20 cellular contexts compared by ENCODE assay signal in genomic region chr2:189104926-189105325, GRCh38.
DNase-seq lines count a peak whose midpoint lies in the region; ATAC-seq, FAIRE-seq and TF ChIP-seq lines count a peak whose summit lies in the region.
"Had no signal": no experiment of that assay in that cellular context is flagged by ENCODE, and none has a peak within 500 bp of the region (broad histone marks: within the 10 kb centered on the region; RNA-seq: fewer than 3 reads in every experiment).

No MANE protein-coding gene starts in this region.

- no peak overlapping the region for H3K4me2 ChIP-seq in HepG2 (ENCODE audit: low read depth, low read length)

- H4K20me1 ChIP-seq in HepG2 (ENCODE audit: insufficient read depth, low read length): no peaks in the 10 kb centered on the region

- peak overlapping the region in 1 of 3 donors; percentile 8 for H3K4me3 ChIP-seq in right lobe of liver
- H3K4me3 ChIP-seq in HepG2 (replicated peaks in 1 of 3; ENCODE audit: insufficient read depth in 1 of 3, low read depth in 2 of 3, low read length in 3 of 3): no peak overlapping the region
- H3K4me3 ChIP-seq in brain microvascular endothelial cell (ENCODE audit: low read depth, low read length): no peak overlapping the region
- no peak overlapping the region for H3K4me3 ChIP-seq in fibroblast of the aortic adventitia (ENCODE audit: low read depth, low read length)
- H3K4me3 ChIP-seq in vagina: no peak overlapping the region
- H3K4me3 ChIP-seq: left ventricle myocardium inferior, right atrium auricular region, transverse colon had no signal

- no peak for FAIRE-seq in HepG2 (lab: Jason Lieb, UNC)

- intact Hi-C loops in right lobe of liver (cut with DNase I) (no loop called here), HepG2 (cut with micrococcal nuclease; ENCODE audit: unreplicated experiment) (no loop called here), vagina (cut with DNase I) (no loop called here)

- H3K27ac ChIP-seq in right lobe of liver (no peak overlapping the region), HepG2 (ENCODE audit: extremely low read length, insufficient read depth, low read length) (no peak overlapping the region), brain microvascular endothelial cell (peak overlapping the region; percentile 46), vagina (peak overlapping the region; percentile 33)
- H3K27ac ChIP-seq: C4-2B, left ventricle myocardium inferior, right atrium auricular region had no signal

- no peak for TF ChIP-seq POLR2A in right lobe of liver (IDR thresholded peaks at IDR 0.05)
- TF ChIP-seq POLR2A in HepG2 (IDR thresholded peaks at IDR 0.05; ENCODE audit: insufficient read depth in 1 of 2, low read depth in 2 of 2, low read length in 2 of 2): no peak
- TF ChIP-seq POLR2A in vagina (IDR thresholded peaks at IDR 0.05): no peak

- TF ChIP-seq EP300 in HepG2 (IDR thresholded peaks at IDR 0.05; ENCODE audit: low read depth in 2 of 2, low read length in 2 of 2) (no peak), HepG2 (CRISPR knock-in tag; IDR thresholded peaks at IDR 0.05; ENCODE audit: borderline replicate concordance) (no peak)

- ATAC-seq in right lobe of liver (peak in 3 of 4 donors; percentile 61 to 93 (median 72)), HepG2 (no peak), GM21825 (IDR thresholded peaks at IDR 0.05; ENCODE audit: unreplicated experiment) (no peak)
- ATAC-seq: activated CD8-positive, alpha-beta T cell treated with anti-CD3 and anti-CD28 coated beads, Interleukin-2, amount 10 ng/mL, durations not matched to agents 7 days and 5 days; activated T-cell treated with anti-CD3 and anti-CD28 coated beads, Interleukin-2, amount 50 U/mL, for 4 hours had no signal

- in situ Hi-C loops in HepG2 (cut with HindIII; ENCODE audit: extremely low pct_ligation_motif_present, low pct_unique_long_range_greater_than_20kb): no loop called here
- in situ Hi-C loops in brain microvascular endothelial cell (cut with HindIII; ENCODE audit: low pct_ligation_motif_present, low sequenced_read_pairs): no loop called here

- CTCF ChIA-PET in HepG2 (lab: Yijun Ruan, JAX; ENCODE audit: low intra/inter-chr PET ratio, low total read pairs): no interaction called here

- H3K27me3 ChIP-seq in right lobe of liver (no peaks in the 10 kb centered on the region), HepG2 (ENCODE audit: control insufficient read depth in 1 of 2, insufficient read depth in 2 of 2, low read length in 2 of 2) (no peaks in the 10 kb centered on the region), brain microvascular endothelial cell (replicated peaks) (no peaks in the 10 kb centered on the region), vagina (no peaks in the 10 kb centered on the region)
- H3K27me3 ChIP-seq: right atrium auricular region, transverse colon had no signal

- 17% methylated on average over 2 of the region's 2 CpGs for WGBS in right lobe of liver (ENCODE audit: insufficient coverage, low coverage, low lambda C conversion rate, missing lambda C conversion rate)
- 85% methylated on average over 2 of the region's 2 CpGs for WGBS in HepG2 (ENCODE audit: low lambda C conversion rate)

- no peaks in the 10 kb centered on the region for H3K79me2 ChIP-seq in HepG2 (ENCODE audit: insufficient read depth, low read length)

- no peak for DNase-seq in right lobe of liver
- DNase-seq in HepG2 (ENCODE audit: low spot score): no peak
- DNase-seq in brain microvascular endothelial cell: no peak
- peak; percentile 54 for DNase-seq in fibroblast of the aortic adventitia (ENCODE audit: low read depth)
- DNase-seq in vagina (ENCODE audit: extremely low spot score in 2 of 2): no peak
- no peak for DNase-seq in glomerular visceral epithelial cell (ENCODE audit: extremely low spot score)
- no peak for DNase-seq in Ammon's horn (ENCODE audit: low spot score)
- DNase-seq: activated B cell treated with CpG ODN at 0.5 μM for 24 hours; activated CD8-positive, alpha-beta T cell treated with anti-CD3 and anti-CD28 coated beads, Interleukin-2, amount 10 ng/mL, durations not matched to agents 7 days and 5 days; activated T-cell treated with anti-CD3 and anti-CD28 coated beads, Interleukin-2, amount 50 U/mL, for 4 hours; effector memory CD4-positive, alpha-beta T cell; foreskin fibroblast; left ventricle myocardium inferior; NCI-H187 treated with DMSO at 0.1 percent for 48 hours; NCI-H446 treated with DMSO at 0.1 percent for 48 hours; stimulated activated naive CD4-positive, alpha-beta T cell; transverse colon had no signal

- H3K36me3 ChIP-seq in right lobe of liver: no peaks in the 10 kb centered on the region
- no peaks in the 10 kb centered on the region for H3K36me3 ChIP-seq in HepG2 (replicated peaks in 1 of 2; ENCODE audit: control insufficient read depth in 1 of 2, insufficient read depth in 2 of 2, low read length in 2 of 2)
- H3K36me3 ChIP-seq in brain microvascular endothelial cell (replicated peaks): peaks cover 13% of the 10 kb centered on the region
- H3K36me3 ChIP-seq in vagina: no peaks in the 10 kb centered on the region
- H3K36me3 ChIP-seq: left ventricle myocardium inferior, right atrium auricular region, transverse colon had no signal

- no peak overlapping the region for H3K9ac ChIP-seq in HepG2 (ENCODE audit: insufficient read depth, low read depth, low read length)

- POLR2A ChIA-PET in HepG2 (lab: Yijun Ruan, JAX): no interaction called here

- H3K9me3 ChIP-seq in right lobe of liver (no peaks in the 10 kb centered on the region), HepG2 (ENCODE audit: low read length) (no peaks in the 10 kb centered on the region), vagina (no peaks in the 10 kb centered on the region)
- H3K9me3 ChIP-seq: left ventricle myocardium inferior, right atrium auricular region, transverse colon had no signal

- BruUV-seq in HepG2 (replicated peaks; lab: Mats Ljungman, UMichigan): no TSS peak

- TF ChIP-seq RAD21 in HepG2 (CRISPR knock-in tag; IDR thresholded peaks at IDR 0.05): no peak

- TF ChIP-seq CTCF in right lobe of liver (IDR thresholded peaks at IDR 0.05): no peak
- TF ChIP-seq CTCF in HepG2 (CRISPR knock-in tag; IDR thresholded peaks at IDR 0.05): no peak
- TF ChIP-seq CTCF in brain microvascular endothelial cell (IDR thresholded peaks at IDR 0.05; ENCODE audit: low read depth, low read length, missing control alignments): no peak
- no peak for TF ChIP-seq CTCF in fibroblast of the aortic adventitia (IDR thresholded peaks at IDR 0.05; ENCODE audit: insufficient read depth, low read length)
- TF ChIP-seq CTCF in vagina (IDR thresholded peaks at IDR 0.05): no peak

- H2AFZ ChIP-seq in HepG2 (ENCODE audit: low read length): no peak overlapping the region

- H3K4me1 ChIP-seq in right lobe of liver (peaks cover 0 to 12% (median 3%) of the 10 kb centered on the region in 4 donors), HepG2 (ENCODE audit: insufficient read depth, low read length) (peaks cover 5% of the 10 kb centered on the region), vagina (peaks cover 12% of the 10 kb centered on the region)
- H3K4me1 ChIP-seq: left ventricle myocardium inferior, right atrium auricular region had no signal

TF ChIP-seq in HepG2, 621 proteins besides CTCF, POLR2A, EP300 and RAD21:
- no peak for TF ChIP-seq ZNF121 (CRISPR knock-in tag; IDR thresholded peaks at IDR 0.05)
- no peak for TF ChIP-seq ZNF674 (CRISPR knock-in tag; IDR thresholded peaks at IDR 0.05; ENCODE audit: low read depth)
- no peak for TF ChIP-seq ZBTB3 (CRISPR knock-in tag; IDR thresholded peaks at IDR 0.05; ENCODE audit: borderline replicate concordance, low read depth)
- TF ChIP-seq MXD1 (CRISPR knock-in tag; IDR thresholded peaks at IDR 0.05): no peak
- no peak for TF ChIP-seq GLI4 (CRISPR knock-in tag; IDR thresholded peaks at IDR 0.05; ENCODE audit: borderline replicate concordance)
- no peak for TF ChIP-seq TRIM22 (IDR thresholded peaks at IDR 0.05)
- TF ChIP-seq ZNF670 (CRISPR knock-in tag; IDR thresholded peaks at IDR 0.05; ENCODE audit: borderline replicate concordance): no peak
- TF ChIP-seq ZSCAN29 (CRISPR knock-in tag; conservative IDR thresholded peaks at IDR 0.05): no peak
- no peak for TF ChIP-seq ESRRA (CRISPR knock-in tag; IDR thresholded peaks at IDR 0.05; ENCODE audit: low read depth)
- no peak for TF ChIP-seq TBX2 (CRISPR knock-in tag; IDR thresholded peaks at IDR 0.05; ENCODE audit: borderline replicate concordance)
- TF ChIP-seq HOXA7 (CRISPR knock-in tag; IDR thresholded peaks at IDR 0.05): no peak
- TF ChIP-seq NKX3-1 (CRISPR knock-in tag; IDR thresholded peaks at IDR 0.05): no peak
- no peak for TF ChIP-seq PTBP1 (IDR thresholded peaks at IDR 0.05; ENCODE audit: low read depth, low read length, poor library complexity, severe bottlenecking)
- TF ChIP-seq GABPA (IDR thresholded peaks at IDR 0.05; ENCODE audit: low read depth, low read length): no peak
- no peak for TF ChIP-seq GABPA (CRISPR knock-in tag; IDR thresholded peaks at IDR 0.05; ENCODE audit: low read depth)
- TF ChIP-seq ZBTB1 (CRISPR knock-in tag; IDR thresholded peaks at IDR 0.05; ENCODE audit: borderline replicate concordance): no peak

Comparison
In these comparisons a context has a peak if more than half of its experiments do, and no peak if none do; other contexts are left out.
1. ATAC-seq: peak in right lobe of liver (3 of 4); none in HepG2 (single experiment) and GM21825 (single experiment).
2. H3K27ac ChIP-seq: peak in brain microvascular endothelial cell (single experiment) and vagina (single experiment); none in right lobe of liver (0 of 3) and HepG2 (single experiment).